8 cellular contexts compared by ENCODE assay signal in the genomic region with DNA sequence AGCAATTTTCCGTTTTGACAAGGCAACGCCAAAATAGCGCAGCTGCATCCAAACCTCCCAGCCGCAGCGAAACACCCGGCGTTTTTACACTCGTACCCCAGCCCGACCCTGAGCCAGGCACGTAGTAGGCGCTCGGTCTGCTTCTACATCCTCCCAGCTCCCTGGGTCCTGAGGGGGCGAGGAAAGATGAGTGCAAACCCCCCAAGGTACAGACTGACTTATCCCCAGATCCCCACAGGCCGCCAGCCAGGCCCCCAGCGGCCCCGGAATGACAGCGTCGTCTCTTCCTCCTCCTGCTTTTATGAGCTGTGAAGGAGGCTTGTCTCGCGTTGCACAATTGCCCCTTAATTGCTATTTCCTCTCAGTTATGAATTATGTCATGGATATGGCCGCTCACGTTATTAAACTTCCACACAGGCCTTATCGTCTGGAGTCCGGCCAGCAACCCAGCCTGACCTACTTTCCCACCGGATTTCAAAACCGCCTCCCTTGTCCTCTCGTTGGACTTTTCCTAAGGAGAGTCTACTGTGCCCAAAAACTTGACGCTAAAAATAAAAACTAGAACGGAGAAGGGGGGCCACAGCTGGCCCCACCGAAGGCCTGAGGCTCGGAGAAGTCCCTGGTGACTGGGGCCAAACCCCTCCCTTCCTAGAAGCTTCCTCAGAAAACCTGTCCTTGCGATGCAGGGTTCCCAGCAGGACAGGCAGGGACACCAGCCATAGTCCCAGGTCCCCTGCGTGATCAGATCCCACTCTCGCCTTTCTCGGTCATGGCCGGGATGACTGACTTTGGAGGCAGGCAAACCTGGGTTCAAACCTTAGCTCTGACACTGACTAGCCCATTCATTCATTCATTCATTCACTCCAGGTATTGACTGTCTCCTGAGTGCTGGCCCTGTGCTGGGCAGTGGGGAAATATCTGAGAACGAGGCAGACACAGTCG.
DNase-seq lines count a peak whose midpoint lies in the region; ATAC-seq and TF ChIP-seq lines count a peak whose summit lies in the region.

No MANE protein-coding gene starts in this region.

- H3K36me3 ChIP-seq in CD8-positive, alpha-beta T cell (ENCODE audit: insufficient read depth, low read length), result no peaks in the 10 kb centered on the region

- H3K27me3 Mint-ChIP-seq in nephron progenitor cell (ENCODE audit: low read depth, poor library complexity), result peaks cover 6% of the 10 kb centered on the region
- peaks cover under 1% of the 10 kb centered on the region for H3K27me3 Mint-ChIP-seq in CD8-positive, alpha-beta T cell (ENCODE audit: low read depth)

- H3K4me1 Mint-ChIP-seq in nephron progenitor cell, result peaks cover 40% of the 10 kb centered on the region
- H3K4me1 Mint-ChIP-seq in CD8-positive, alpha-beta T cell (ENCODE audit: low read depth), result peaks cover 35% of the 10 kb centered on the region

- peak overlapping the region; percentile 7 for H3K27ac Mint-ChIP-seq in nephron progenitor cell
- H3K27ac Mint-ChIP-seq in CD8-positive, alpha-beta T cell, result no peak overlapping the region

- H3K27me3 ChIP-seq in CD8-positive, alpha-beta T cell (ENCODE audit: insufficient read depth, low read length), result no peaks in the 10 kb centered on the region

- ATAC-seq in CD8-positive, alpha-beta T cell, result no peak

- CTCF ChIA-PET in CD8-positive, alpha-beta T cell (lab: Charles Lee), result interaction anchor here (0.6 to 1.3 kb wide), 2 partner anchors 10 to 561 kb away, joined by 3 to 4 read pairs; no protein-coding TSS in a partner anchor

- H3K4me1 ChIP-seq in CD8-positive, alpha-beta T cell (ENCODE audit: insufficient read depth, low read length), result peaks cover 11% of the 10 kb centered on the region

- no peak overlapping the region for H3K27ac ChIP-seq in CD8-positive, alpha-beta T cell (ENCODE audit: low read depth, low read length)

- H3K9me3 ChIP-seq in CD8-positive, alpha-beta T cell (ENCODE audit: low read length), result no peaks in the 10 kb centered on the region

- peak; percentile 84 for DNase-seq in AG20443 (ENCODE audit: low spot score)
- DNase-seq in NCI-H1105 treated with DMSO at 0.1 percent for 48 hours (lab: John Stamatoyannopoulos, UW), result peak; percentile 88
- peak; percentile 56 to 66 for DNase-seq in dermis microvascular lymphatic vessel endothelial cell (ENCODE audit: low read depth in 2 of 2)
- no peak for DNase-seq in nephron progenitor cell
- no peak for DNase-seq in activated CD4-positive, alpha-beta T cell treated with anti-CD3 and anti-CD28 coated beads, Interleukin-2, amount 50 U/mL, for 48 hours
- no peak for DNase-seq in CD8-positive, alpha-beta T cell
- DNase-seq in amniotic stem cell (lab: John Stamatoyannopoulos, UW), result no peak
- DNase-seq in activated CD8-positive, alpha-beta memory T cell treated with anti-CD3 and anti-CD28 coated beads, Interleukin-2, amount 50 U/mL, for 48 hours, result no peak

- H3K9me3 Mint-ChIP-seq in nephron progenitor cell, result no peaks in the 10 kb centered on the region
- no peaks in the 10 kb centered on the region for H3K9me3 Mint-ChIP-seq in CD8-positive, alpha-beta T cell

- no peak overlapping the region for H3K4me3 ChIP-seq in CD8-positive, alpha-beta T cell (ENCODE audit: low read depth, low read length)

- intact Hi-C loops in CD8-positive, alpha-beta T cell (cut with DNase I, micrococcal nuclease), result no loop called here

- no peak for TF ChIP-seq CTCF in nephron progenitor cell (IDR thresholded peaks at IDR 0.05)
- no peak for TF ChIP-seq CTCF in CD8-positive, alpha-beta T cell (IDR thresholded peaks at IDR 0.05)

- H3K36me3 Mint-ChIP-seq in nephron progenitor cell (ENCODE audit: low read depth), result no peaks in the 10 kb centered on the region
- no peaks in the 10 kb centered on the region for H3K36me3 Mint-ChIP-seq in CD8-positive, alpha-beta T cell

- no peak overlapping the region for H3K4me3 Mint-ChIP-seq in nephron progenitor cell
- no peak overlapping the region for H3K4me3 Mint-ChIP-seq in CD8-positive, alpha-beta T cell

- POLR2A ChIA-PET in CD8-positive, alpha-beta T cell (lab: Charles Lee), result no interaction called here

Comparison
In these comparisons a context has a peak if more than half of its experiments do, and no peak if none do; other contexts are left out.
1. DNase-seq: peak in AG20443 (single experiment), NCI-H1105 treated with DMSO at 0.1 percent for 48 hours (single experiment) and dermis microvascular lymphatic vessel endothelial cell (2 of 2); none in nephron progenitor cell (single experiment), activated CD4-positive, alpha-beta T cell treated with anti-CD3 and anti-CD28 coated beads, Interleukin-2, amount 50 U/mL, for 48 hours (0 of 2), CD8-positive, alpha-beta T cell (0 of 7), amniotic stem cell (single experiment) and activated CD8-positive, alpha-beta memory T cell treated with anti-CD3 and anti-CD28 coated beads, Interleukin-2, amount 50 U/mL, for 48 hours (single experiment).